Comparison of ENCODE assay signal across 12 cellular contexts in the genomic region with DNA sequence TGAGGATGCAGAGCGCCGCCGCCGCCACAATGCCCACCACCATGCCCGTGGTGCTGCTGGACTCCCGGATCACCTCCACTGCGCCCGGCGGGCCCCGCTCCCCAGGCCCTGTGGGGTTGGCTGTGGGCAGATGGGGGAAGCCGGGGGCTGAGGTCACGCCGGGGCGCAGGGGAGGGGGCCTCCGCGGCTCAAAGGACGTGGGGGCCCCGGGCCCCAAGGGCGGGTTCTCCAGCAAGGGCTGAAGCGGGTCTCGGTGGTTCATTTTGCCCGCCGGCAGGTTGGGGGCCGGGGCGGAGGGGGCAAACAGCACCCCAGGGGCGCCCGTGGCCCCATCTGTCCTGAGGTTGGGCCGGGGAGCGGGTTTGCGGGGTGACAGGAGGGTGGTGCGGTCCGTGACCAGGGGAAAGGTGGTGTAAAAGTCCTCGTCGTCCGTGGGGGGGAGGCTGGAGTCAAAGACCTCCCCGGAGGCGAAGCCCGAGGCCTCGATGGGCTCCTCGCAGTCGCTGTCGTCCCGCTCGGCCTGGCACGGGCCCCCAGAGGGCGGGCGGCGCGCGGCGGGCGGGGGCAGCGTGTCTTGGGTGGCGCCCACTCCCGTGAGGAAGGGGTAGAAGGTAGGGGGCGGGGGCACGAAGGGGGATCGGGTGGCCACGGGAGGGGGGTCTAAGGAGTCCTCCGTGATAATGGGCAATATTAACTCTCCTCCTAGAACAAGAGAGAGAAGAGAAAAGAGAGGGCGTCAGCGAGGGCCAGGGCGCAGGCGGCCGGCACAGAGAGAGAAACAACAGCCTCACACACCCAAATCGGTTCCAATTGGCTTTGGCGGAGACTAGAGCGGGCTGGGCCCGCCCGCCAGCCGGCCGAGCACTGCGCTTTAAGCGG. TPM values are rescaled to one million over a fixed set of nuclear protein-coding genes. Genes with fewer than 3 reads are reported as not detected.
DNase-seq lines count a peak whose midpoint lies in the region; ATAC-seq and TF ChIP-seq lines count a peak whose summit lies in the region.
"Had no signal": no experiment of that assay in that cellular context is flagged by ENCODE, and none has a peak within 500 bp of the region (broad histone marks: within the 10 kb centered on the region; RNA-seq: fewer than 3 reads in every experiment).

No MANE protein-coding gene starts in this region.

- TF ChIP-seq RAD21 in SK-N-SH (IDR thresholded peaks at IDR 0.05; ENCODE audit: low read length): no peak

- H3K9ac ChIP-seq in GM23248: no peak overlapping the region
- no peak overlapping the region for H3K9ac ChIP-seq in colonic mucosa (ENCODE audit: low read depth in 2 of 2, low read length in 2 of 2)
- no peak overlapping the region for H3K9ac ChIP-seq in SK-N-SH

- POLR2A ChIA-PET in SK-N-SH (lab: Yijun Ruan, JAX): no interaction called here

- H3K9me3 ChIP-seq in GM23248 (ENCODE audit: low read depth) (no peaks in the 10 kb centered on the region), colonic mucosa (no peaks in the 10 kb centered on the region), stomach (no peaks in the 10 kb centered on the region), SK-N-SH (no peaks in the 10 kb centered on the region)
- H3K9me3 ChIP-seq: adrenal gland, gastrocnemius medialis had no signal

- H3K27ac ChIP-seq in GM23248 (no peak overlapping the region), colonic mucosa (no peak overlapping the region), stomach (peak overlapping the region in 1 of 5 donors; percentile 64), SK-N-SH (ENCODE audit: low read depth in 2 of 2, low read length in 1 of 2) (no peak overlapping the region; a peak in 1 of 4 replicates)
- H3K27ac ChIP-seq: adrenal gland, gastrocnemius medialis had no signal

- H4K20me1 ChIP-seq in GM23248 (ENCODE audit: insufficient read depth) (no peaks in the 10 kb centered on the region), SK-N-SH (ENCODE audit: insufficient read depth) (no peaks in the 10 kb centered on the region)

- ATAC-seq in HG03139 (IDR thresholded peaks at IDR 0.05; ENCODE audit: unreplicated experiment): no peak

- intact Hi-C loops in colonic mucosa (cut with DNase I): no loop called here
- intact Hi-C loops in stomach (cut with DNase I; ENCODE audit: low total_unique reads): no loop called here

- peaks cover 13% of the 10 kb centered on the region; the same call in 1 of the 2 replicates for H3K27me3 ChIP-seq in GM23248 (replicated peaks; ENCODE audit: insufficient read depth)
- no peaks in the 10 kb centered on the region for H3K27me3 ChIP-seq in colonic mucosa
- peaks cover 0 to 42% (median 14%) of the 10 kb centered on the region in 3 donors for H3K27me3 ChIP-seq in stomach
- 0 out of 2 replicates have a peak, but pooled peaks cover 5% of the 10 kb centered on the region for H3K27me3 ChIP-seq in SK-N-SH (ENCODE audit: insufficient read depth)
- H3K27me3 ChIP-seq: adrenal gland had no signal

- DNase-seq in GM23248 (peak; percentile 66), colonic mucosa (peak; percentile 24), kidney glomerular epithelial cell (lab: John Stamatoyannopoulos, UW) (peak; percentile 2), stomach (no peak), NCI-H128 (lab: John Stamatoyannopoulos, UW; ENCODE audit: unreplicated experiment) (no peak), MV-4-11 (lab: John Stamatoyannopoulos, UW) (no peak), SK-N-SH (no peak)
- DNase-seq: activated CD4-positive, alpha-beta memory T cell treated with anti-CD3 and anti-CD28 coated beads, Interleukin-2, amount 10 ng/mL, durations not matched to agents 7 days and 5 days; adrenal gland; gastrocnemius medialis; NCI-H446 treated with DMSO at 0.1 percent for 48 hours had no signal

- CTCF ChIA-PET in SK-N-SH (lab: Yijun Ruan, JAX): no interaction called here

- WGBS in GM23248 (ENCODE audit: low coverage in 1 of 2, low lambda C conversion rate in 2 of 2, missing lambda C conversion rate in 2 of 2), 2 experiments: 48 to 50% methylated on average over 27 to 74 of the region's 74 CpGs
- 49 to 60% (median 50%) methylated on average over 56 to 74 of the region's 74 CpGs for WGBS in stomach, 5 donors
- 82% methylated on average over 51 of the region's 74 CpGs for WGBS in SK-N-SH (ENCODE audit: low lambda C conversion rate)

- H3K9me2 ChIP-seq in GM23248 (ENCODE audit: insufficient read depth) (no peaks in the 10 kb centered on the region), SK-N-SH (no peaks in the 10 kb centered on the region)

- H3K79me2 ChIP-seq in GM23248 (ENCODE audit: insufficient read depth) (no peaks in the 10 kb centered on the region), SK-N-SH (ENCODE audit: insufficient read depth) (no peaks in the 10 kb centered on the region)

- in situ Hi-C loops in GM23248 (cut with MboI): no loop called here

- H3K4me2 ChIP-seq in GM23248 (ENCODE audit: unreplicated experiment) (peak overlapping the region; percentile 52), SK-N-SH (no peak overlapping the region)

- H3K36me3 ChIP-seq in GM23248 (ENCODE audit: low read depth) (no peaks in the 10 kb centered on the region), colonic mucosa (no peaks in the 10 kb centered on the region), stomach (no peaks in the 10 kb centered on the region), SK-N-SH (replicated peaks in 1 of 2; ENCODE audit: control insufficient read depth in 1 of 2, insufficient read depth in 2 of 2, low read length in 1 of 2) (no peaks in the 10 kb centered on the region)
- H3K36me3 ChIP-seq: adrenal gland, gastrocnemius medialis had no signal

- H3F3A ChIP-seq in GM23248 (ENCODE audit: insufficient read depth) (no peaks in the 10 kb centered on the region), SK-N-SH (replicated peaks; ENCODE audit: insufficient read depth) (no peaks in the 10 kb centered on the region)

- H3K4me1 ChIP-seq in GM23248 (ENCODE audit: insufficient read depth) (no peaks in the 10 kb centered on the region), colonic mucosa (no peaks in the 10 kb centered on the region), stomach (peaks cover 0 to 14% (median 0%) of the 10 kb centered on the region in 4 donors), SK-N-SH (ENCODE audit: control insufficient read depth in 1 of 2, insufficient read depth in 2 of 2, low read depth in 1 of 2, low read length in 1 of 2) (peaks cover 0 to 3% of the 10 kb centered on the region in 2 experiments; a peak in 1 of 4 replicates)
- H3K4me1 ChIP-seq: adrenal gland, gastrocnemius medialis had no signal

- no peak for TF ChIP-seq CTCF in colonic mucosa (IDR thresholded peaks at IDR 0.05)
- no peak for TF ChIP-seq CTCF in stomach (IDR thresholded peaks at IDR 0.05)
- no peak for TF ChIP-seq CTCF in SK-N-SH (IDR thresholded peaks at IDR 0.05)

- TF ChIP-seq EP300 in stomach (IDR thresholded peaks at IDR 0.05) (no peak), SK-N-SH (IDR thresholded peaks at IDR 0.05; ENCODE audit: borderline replicate concordance in 1 of 2, low read depth in 1 of 2, low read length in 1 of 2) (no peak)

- H3K4me3 ChIP-seq in GM23248 (peak overlapping the region; percentile 10), colonic mucosa (no peak overlapping the region), stomach (peak overlapping the region; percentile 12 to 33 (median 29)), SK-N-SH (ENCODE audit: low read depth in 2 of 2, low read length in 1 of 2) (no peak overlapping the region)
- H3K4me3 ChIP-seq: gastrocnemius medialis had no signal

- 0 out of 2 replicates have a peak overlapping the region, but pooled peaks have one; percentile 8 for H2AFZ ChIP-seq in GM23248
- no peak overlapping the region for H2AFZ ChIP-seq in SK-N-SH (ENCODE audit: low read depth)

- no peak for TF ChIP-seq POLR2A in stomach (IDR thresholded peaks at IDR 0.05)

TF ChIP-seq in SK-N-SH, 30 proteins besides CTCF, POLR2A, EP300 and RAD21 (continues in another document):
- TF ChIP-seq, protein P1, sequence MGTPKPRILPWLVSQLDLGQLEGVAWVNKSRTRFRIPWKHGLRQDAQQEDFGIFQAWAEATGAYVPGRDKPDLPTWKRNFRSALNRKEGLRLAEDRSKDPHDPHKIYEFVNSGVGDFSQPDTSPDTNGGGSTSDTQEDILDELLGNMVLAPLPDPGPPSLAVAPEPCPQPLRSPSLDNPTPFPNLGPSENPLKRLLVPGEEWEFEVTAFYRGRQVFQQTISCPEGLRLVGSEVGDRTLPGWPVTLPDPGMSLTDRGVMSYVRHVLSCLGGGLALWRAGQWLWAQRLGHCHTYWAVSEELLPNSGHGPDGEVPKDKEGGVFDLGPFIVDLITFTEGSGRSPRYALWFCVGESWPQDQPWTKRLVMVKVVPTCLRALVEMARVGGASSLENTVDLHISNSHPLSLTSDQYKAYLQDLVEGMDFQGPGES (IDR thresholded peaks at IDR 0.05; ENCODE audit: low read depth, low read length): no peak
- TF ChIP-seq, protein P2, sequence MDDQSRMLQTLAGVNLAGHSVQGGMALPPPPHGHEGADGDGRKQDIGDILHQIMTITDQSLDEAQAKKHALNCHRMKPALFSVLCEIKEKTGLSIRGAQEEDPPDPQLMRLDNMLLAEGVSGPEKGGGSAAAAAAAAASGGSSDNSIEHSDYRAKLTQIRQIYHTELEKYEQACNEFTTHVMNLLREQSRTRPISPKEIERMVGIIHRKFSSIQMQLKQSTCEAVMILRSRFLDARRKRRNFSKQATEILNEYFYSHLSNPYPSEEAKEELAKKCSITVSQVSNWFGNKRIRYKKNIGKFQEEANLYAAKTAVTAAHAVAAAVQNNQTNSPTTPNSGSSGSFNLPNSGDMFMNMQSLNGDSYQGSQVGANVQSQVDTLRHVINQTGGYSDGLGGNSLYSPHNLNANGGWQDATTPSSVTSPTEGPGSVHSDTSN (IDR thresholded peaks at IDR 0.05): no peak
- TF ChIP-seq SIN3A (IDR thresholded peaks at IDR 0.05; ENCODE audit: borderline replicate concordance, low read depth, low read length) (no peak), RXRA (IDR thresholded peaks at IDR 0.05; ENCODE audit: borderline replicate concordance, low read depth) (no peak), YY1 (IDR thresholded peaks at IDR 0.05; ENCODE audit: low read depth) (no peak), ELF1 (IDR thresholded peaks at IDR 0.05) (no peak), JUND (IDR thresholded peaks at IDR 0.05) (no peak), TAF1 (IDR thresholded peaks at IDR 0.05; ENCODE audit: borderline replicate concordance, low read depth, low read length) (no peak)

RNA-seq across cellular contexts. Expression of a gene that starts 16.6 kb away (rescaled TPM):
- not detected in 2 replicates for total RNA-seq in GM23248 (2014; rRNA removed; shearing (Covaris generic))
- polyA plus RNA-seq in GM23248 (2016; fragmentation: Nextera tagmentation; extraction: Ambion mirVana) (not detected in 2 replicates), stomach (not detected), SK-N-SH (2012; rRNA removed) (not detected in 2 replicates)
- total RNA-seq in colonic mucosa (not detected), stomach (not detected)
- polyA plus RNA-seq in SK-N-SH (2012; cell fraction: cytosol; rRNA removed): not detected in 2 replicates
- not detected in 2 replicates for polyA plus RNA-seq in SK-N-SH (2012; cell fraction: nucleus; rRNA removed)
- total RNA-seq: activated CD4-positive, alpha-beta memory T cell treated with anti-CD3 and anti-CD28 coated beads, Interleukin-2, amount 10 ng/mL, durations not matched to agents 7 days and 5 days; adrenal gland; gastrocnemius medialis had no signal
- polyA plus RNA-seq: adrenal gland had no signal

RNA-seq across cellular contexts. Expression of a gene that starts 51.9 kb away (rescaled TPM):
- not detected in 2 replicates for total RNA-seq in GM23248 (2014; rRNA removed; shearing (Covaris generic))
- polyA plus RNA-seq in GM23248 (2016; fragmentation: Nextera tagmentation; extraction: Ambion mirVana) (not detected in 2 replicates), stomach (not detected), SK-N-SH (2012; rRNA removed) (not detected in 2 replicates)
- total RNA-seq in colonic mucosa (not detected), stomach (not detected)
- polyA plus RNA-seq in SK-N-SH (2012; cell fraction: cytosol; rRNA removed): not detected in 2 replicates
- polyA plus RNA-seq in SK-N-SH (2012; cell fraction: nucleus; rRNA removed): 0.05 and 0.06 TPM in 2 replicates
- total RNA-seq: activated CD4-positive, alpha-beta memory T cell treated with anti-CD3 and anti-CD28 coated beads, Interleukin-2, amount 10 ng/mL, durations not matched to agents 7 days and 5 days; gastrocnemius medialis had no signal

Comparison
In these comparisons a context has a peak if more than half of its experiments do, and no peak if none do; other contexts are left out.
1. DNase-seq: peak in GM23248 (single experiment), colonic mucosa (single experiment) and kidney glomerular epithelial cell (single experiment); none in stomach (single experiment), NCI-H128 (single experiment), MV-4-11 (single experiment) and SK-N-SH (single experiment).
2. H3K4me3 ChIP-seq: peak in GM23248 (single experiment) and stomach (4 of 4); none in colonic mucosa (single experiment) and SK-N-SH (0 of 2).